In the genomic region with DNA sequence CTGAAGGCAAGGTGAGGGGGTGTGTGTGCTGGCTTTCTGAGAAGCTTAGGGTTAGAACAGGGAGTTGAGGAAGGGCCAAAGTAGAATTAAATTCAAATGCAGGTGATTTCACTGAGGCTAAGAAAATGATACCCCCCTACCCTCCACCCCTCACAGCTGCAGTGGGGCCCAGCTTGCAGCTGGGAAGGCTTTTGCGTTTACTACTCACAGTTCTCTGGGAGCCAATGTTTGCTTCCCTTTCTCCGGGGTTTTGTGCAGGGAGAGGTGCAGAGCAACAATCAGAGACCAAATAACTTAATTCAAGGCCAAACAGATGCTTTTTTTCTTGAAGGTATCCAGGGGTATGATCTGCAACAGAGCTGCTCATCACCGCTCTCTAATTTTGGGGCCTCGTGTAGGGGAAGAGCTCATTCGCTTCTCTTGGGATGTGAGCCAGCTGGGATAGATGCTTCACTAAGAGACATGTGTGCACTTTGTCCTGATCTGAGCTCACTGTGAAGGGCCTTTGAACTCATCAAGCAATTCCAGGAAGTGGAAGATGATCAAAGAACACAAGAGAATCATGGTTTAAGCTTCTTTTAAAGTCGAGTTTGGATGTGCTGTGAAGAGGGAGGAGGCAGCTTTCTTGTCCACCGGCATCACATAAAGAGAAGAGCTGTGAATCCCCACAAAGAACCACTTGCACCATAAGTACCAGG, we compare ENCODE assay signal across 20 cellular contexts.
A peak's percentile ranks its signal among the peaks of the same experiment; 100 is the strongest.
DNase-seq lines count a peak whose midpoint lies in the region; ATAC-seq, FAIRE-seq and TF ChIP-seq lines count a peak whose summit lies in the region.
"Had no signal": no experiment of that assay in that cellular context is flagged by ENCODE, and none has a peak within 500 bp of the region (broad histone marks: within the 10 kb centered on the region; RNA-seq: fewer than 3 reads in every experiment).

No MANE protein-coding gene starts in this region.

- H3K4me1 ChIP-seq in OCI-LY1 (ENCODE audit: insufficient read depth, low read length, severe bottlenecking) (peaks cover 89% of the 10 kb centered on the region), pancreas (no peaks in the 10 kb centered on the region)

- no peaks in the 10 kb centered on the region for H3K9me3 ChIP-seq in OCI-LY1 (ENCODE audit: low read length)
- no peaks in the 10 kb centered on the region for H3K9me3 ChIP-seq in pancreas

- peak overlapping the region; percentile 1 for H3K4me3 Mint-ChIP-seq in activated naive CD8-positive, alpha-beta T cell
- no peak overlapping the region for H3K4me3 Mint-ChIP-seq in activated naive CD8-positive, alpha-beta T cell treated with anti-CD3 and anti-CD28 coated beads, Interleukin-2, amount 50 U/mL, for 24 hours

- H3K9me3 Mint-ChIP-seq in activated naive CD8-positive, alpha-beta T cell (ENCODE audit: low read depth): no peaks in the 10 kb centered on the region
- H3K9me3 Mint-ChIP-seq in activated naive CD8-positive, alpha-beta T cell treated with anti-CD3 and anti-CD28 coated beads, Interleukin-2, amount 50 U/mL, for 24 hours: no peaks in the 10 kb centered on the region
- H3K9me3 Mint-ChIP-seq: activated naive CD4-positive, alpha-beta T cell treated with anti-CD3 and anti-CD28 coated beads, Interleukin-2, amount 50 U/mL, for 24 hours had no signal

- H3K4me3 ChIP-seq in OCI-LY1 (ENCODE audit: low read depth, low read length, poor library complexity, severe bottlenecking) (peak overlapping the region; percentile 84), pancreas (no peak overlapping the region)

- TF ChIP-seq CTCF in OCI-LY1 (IDR thresholded peaks at IDR 0.05; ENCODE audit: low read length) (no peak), pancreas (IDR thresholded peaks at IDR 0.05) (no peak)

- no peaks in the 10 kb centered on the region for H3K9me2 ChIP-seq in OCI-LY1 (ENCODE audit: low read depth, low read length)

- H4K20me1 ChIP-seq in OCI-LY1 (ENCODE audit: insufficient read depth, low read length): no peaks in the 10 kb centered on the region

- H3K27ac Mint-ChIP-seq in activated naive CD8-positive, alpha-beta T cell: peak overlapping the region; percentile 78
- no peak overlapping the region for H3K27ac Mint-ChIP-seq in activated naive CD8-positive, alpha-beta T cell treated with anti-CD3 and anti-CD28 coated beads, Interleukin-2, amount 50 U/mL, for 24 hours

- no peaks in the 10 kb centered on the region for H3K27me3 Mint-ChIP-seq in activated naive CD8-positive, alpha-beta T cell
- no peaks in the 10 kb centered on the region for H3K27me3 Mint-ChIP-seq in activated naive CD8-positive, alpha-beta T cell treated with anti-CD3 and anti-CD28 coated beads, Interleukin-2, amount 50 U/mL, for 24 hours
- H3K27me3 Mint-ChIP-seq: activated naive CD4-positive, alpha-beta T cell treated with anti-CD3 and anti-CD28 coated beads, Interleukin-2, amount 50 U/mL, for 24 hours had no signal

- intact Hi-C loops in pancreas (cut with DNase I): no loop called here

- no peaks in the 10 kb centered on the region for H3K36me3 Mint-ChIP-seq in activated naive CD8-positive, alpha-beta T cell
- H3K36me3 Mint-ChIP-seq in activated naive CD8-positive, alpha-beta T cell treated with anti-CD3 and anti-CD28 coated beads, Interleukin-2, amount 50 U/mL, for 24 hours (ENCODE audit: low read depth): peaks cover 1% of the 10 kb centered on the region
- H3K36me3 Mint-ChIP-seq: activated naive CD4-positive, alpha-beta T cell treated with anti-CD3 and anti-CD28 coated beads, Interleukin-2, amount 50 U/mL, for 24 hours had no signal

- H3K27me3 ChIP-seq in OCI-LY1 (ENCODE audit: insufficient read depth, low read length) (no peaks in the 10 kb centered on the region), pancreas (peaks cover 0 to 6% (median 0%) of the 10 kb centered on the region in 4 donors)
- H3K27me3 ChIP-seq: brain microvascular endothelial cell had no signal

- FAIRE-seq in pancreas (lab: Jason Lieb, UNC): no peak
- FAIRE-seq: endothelial cell of umbilical vein had no signal

- H2AFZ ChIP-seq in OCI-LY1 (ENCODE audit: low read length): no peak overlapping the region

- peaks cover 59% of the 10 kb centered on the region for H3K4me1 Mint-ChIP-seq in activated naive CD8-positive, alpha-beta T cell (ENCODE audit: low read depth)
- peaks cover 57% of the 10 kb centered on the region for H3K4me1 Mint-ChIP-seq in activated naive CD8-positive, alpha-beta T cell treated with anti-CD3 and anti-CD28 coated beads, Interleukin-2, amount 50 U/mL, for 24 hours

- no peak for DNase-seq in activated naive CD8-positive, alpha-beta T cell treated with anti-CD3 and anti-CD28 coated beads, Interleukin-2, amount 50 U/mL, for 24 hours
- DNase-seq in left lobe of liver (ENCODE audit: low spot score) (peak; percentile 45), pancreas (no peak), NCI-H1930 (lab: John Stamatoyannopoulos, UW) (no peak), GOT3 (lab: John Stamatoyannopoulos, UW) (no peak)
- DNase-seq: activated CD4-positive, CD25-positive, alpha-beta regulatory T cell; brain microvascular endothelial cell; cortex of kidney; GF-D8; KBM-7; left cardiac atrium; NCI-H2227 treated with DMSO at 0.1 percent for 48 hours; occipital lobe; right cardiac atrium had no signal

- H3K4me2 ChIP-seq in OCI-LY1 (ENCODE audit: low read length): peak overlapping the region; percentile 96

- H3K36me3 ChIP-seq in OCI-LY1 (ENCODE audit: insufficient read depth, low read length) (peaks cover 8% of the 10 kb centered on the region; the same call in 1 of the 2 replicates), pancreas (no peaks in the 10 kb centered on the region)
- H3K36me3 ChIP-seq: brain microvascular endothelial cell had no signal

- WGBS in pancreas, 2 donors: 64 to 69% methylated on average over 7 of the region's 7 CpGs

- no peaks in the 10 kb centered on the region for H3K79me2 ChIP-seq in OCI-LY1 (ENCODE audit: insufficient read depth, low read length)

- H3F3A ChIP-seq in OCI-LY1 (ENCODE audit: insufficient read depth, low read length): no peaks in the 10 kb centered on the region

- H3K27ac ChIP-seq in OCI-LY1 (ENCODE audit: low read depth, low read length, poor library complexity, severe bottlenecking): peak overlapping the region; percentile 99
- H3K27ac ChIP-seq in pancreas: no peak overlapping the region
- H3K27ac ChIP-seq: brain microvascular endothelial cell, HL-60, RWPE1 had no signal

- no peak for ATAC-seq in activated naive CD8-positive, alpha-beta T cell treated with anti-CD3 and anti-CD28 coated beads, Interleukin-2, amount 50 U/mL, for 24 hours
- peak; percentile 88 for ATAC-seq in left lobe of liver
- no peak for ATAC-seq in pancreas
- ATAC-seq: left cardiac atrium, right cardiac atrium had no signal

- peak overlapping the region; percentile 99 for H3K9ac ChIP-seq in OCI-LY1 (ENCODE audit: low read length)
